In the genomic region with DNA sequence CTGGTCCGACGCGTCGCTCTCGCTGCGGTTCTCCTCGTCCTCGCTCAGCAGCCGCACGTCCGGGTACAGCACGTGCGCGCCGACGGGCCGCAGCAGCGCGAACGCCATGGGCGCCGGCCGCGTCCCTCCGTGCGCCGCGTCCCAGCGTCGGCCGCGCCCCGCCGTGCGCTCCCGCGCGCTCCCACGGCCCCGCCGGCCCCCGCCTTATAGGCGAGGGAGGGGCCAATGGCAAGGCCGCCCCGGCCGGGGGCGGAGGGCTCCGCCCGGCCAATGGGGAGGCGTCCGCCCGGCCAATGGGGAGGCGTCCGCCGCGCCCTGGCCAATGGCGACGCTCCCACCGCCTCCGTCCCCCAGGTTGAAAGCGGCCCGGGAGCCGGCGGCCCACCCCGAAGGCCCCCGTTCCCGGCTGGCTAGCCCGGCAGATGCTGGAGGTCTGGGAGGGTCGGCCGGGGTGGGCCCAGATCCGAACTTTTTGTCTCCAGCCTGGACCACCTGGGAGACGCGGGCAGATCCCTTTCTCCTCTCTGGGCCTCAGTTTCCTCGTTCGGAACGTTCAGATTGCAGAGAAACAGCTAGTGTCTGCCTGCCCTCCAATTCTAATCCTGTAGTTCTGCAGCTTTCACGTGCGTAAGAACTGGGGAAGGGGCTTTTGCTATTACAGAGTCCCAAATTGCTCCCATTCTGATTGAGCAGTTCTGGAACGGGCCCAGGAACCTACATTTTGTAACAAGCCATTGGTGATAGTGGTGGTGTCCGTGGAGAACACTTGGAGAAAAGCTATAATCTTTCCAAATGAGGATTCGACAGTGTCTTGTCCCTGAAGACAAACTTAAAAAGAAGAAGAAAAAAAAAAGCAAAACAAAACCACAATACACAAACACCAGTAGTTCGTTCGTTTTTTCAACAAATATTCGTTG, we compare ENCODE assay signal across 8 cellular contexts. TPM values are rescaled to one million over a fixed set of nuclear protein-coding genes. Genes with fewer than 3 reads are reported as not detected.
DNase-seq lines count a peak whose midpoint lies in the region; ATAC-seq, FAIRE-seq and TF ChIP-seq lines count a peak whose summit lies in the region.

A gene with protein sequence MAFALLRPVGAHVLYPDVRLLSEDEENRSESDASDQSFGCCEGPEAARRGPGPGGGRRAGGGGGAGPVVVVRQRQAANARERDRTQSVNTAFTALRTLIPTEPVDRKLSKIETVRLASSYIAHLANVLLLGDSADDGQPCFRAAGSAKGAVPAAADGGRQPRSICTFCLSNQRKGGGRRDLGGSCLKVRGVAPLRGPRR (minus strand): TSS at position 180 of the 917 bp plus-strand sequence. CDS start 72 bp downstream, at position 108.

- no peak within 1 kb of the TSS for H2AK5ac ChIP-seq in H9 (ENCODE audit: insufficient read length, low read length)

- H2BK15ac ChIP-seq in H9 (ENCODE audit: low read depth, low read length) = no peak within 1 kb of the TSS

- WGBS in H9 (ENCODE audit: extremely low coverage, insufficient read length, low lambda C conversion rate) = no CpG with 5 or more reads among the region's 84 CpGs

- peak within 1 kb of the TSS; percentile 84 for H3K14ac ChIP-seq in H9 (ENCODE audit: insufficient read depth, low read length)

- FAIRE-seq in frontal cortex (lab: Jason Lieb, UNC) = no peak

- peaks cover 7 to 35% of the 10 kb centered on the region in 2 experiments for H3K4me1 Mint-ChIP-seq in H9

- no peak within 1 kb of the TSS for H2BK120ac ChIP-seq in H9 (ENCODE audit: low read depth, low read length, poor library complexity, severe bottlenecking)

- no peak for ATAC-seq in GM19023 (IDR thresholded peaks at IDR 0.05; ENCODE audit: unreplicated experiment)
- ATAC-seq in HG02759 (IDR thresholded peaks at IDR 0.05; ENCODE audit: unreplicated experiment) = no peak
- ATAC-seq in HG03460 (IDR thresholded peaks at IDR 0.05; ENCODE audit: unreplicated experiment) = no peak
- no peak for ATAC-seq in GM19351 (IDR thresholded peaks at IDR 0.05; ENCODE audit: unreplicated experiment)

- H3K79me1 ChIP-seq in H9 (ENCODE audit: insufficient read depth, low read depth, low read length, poor library complexity, severe bottlenecking) = no peaks in the 10 kb centered on the region

- no peak within 1 kb of the TSS for H4K91ac ChIP-seq in H9 (ENCODE audit: insufficient read length, low read depth, low read length)

- H3K36me3 Mint-ChIP-seq in H9 (ENCODE audit: insufficient read depth in 1 of 3, low read depth in 3 of 3) = 0 out of 7 replicates have a peak, but pooled peaks cover 0 to 2% (median 0%) of the 10 kb centered on the region in 3 experiments

- no peak within 1 kb of the TSS for H3K4ac ChIP-seq in H9 (ENCODE audit: low read depth, low read length)

- peaks cover 3% of the 10 kb centered on the region for H4K20me1 ChIP-seq in H9 (ENCODE audit: control insufficient read depth, insufficient read depth, insufficient read length)

- H3K27ac Mint-ChIP-seq in H9 = no peak within 1 kb of the TSS; a peak in 1 of 7 replicates

- H3K23ac ChIP-seq in H9 (ENCODE audit: insufficient read length, low read depth, low read length) = no peak within 1 kb of the TSS

- peaks cover 8% of the 10 kb centered on the region for H3K23me2 ChIP-seq in H9 (ENCODE audit: insufficient read length, low read depth, low read length, poor library complexity, severe bottlenecking)

- H3K9ac ChIP-seq in H9 (ENCODE audit: extremely low read depth, insufficient read length, low read length) = no peak within 1 kb of the TSS

- H3K18ac ChIP-seq in H9 (ENCODE audit: insufficient read length, low read depth, low read length) = no peak within 1 kb of the TSS

- no peak within 1 kb of the TSS for H3T11ph ChIP-seq in H9 (ENCODE audit: low read length)

- no peak within 1 kb of the TSS for H2BK20ac ChIP-seq in H9 (ENCODE audit: low read depth, low read length, poor library complexity, severe bottlenecking)

- H3K27me3 ChIP-seq in H9 (ENCODE audit: insufficient read depth, low read length) = peaks cover 12% of the 10 kb centered on the region; the same call in 1 of the 2 replicates

- H3K9me3 Mint-ChIP-seq in H9 = no peaks in the 10 kb centered on the region

- no peak within 1 kb of the TSS for H3K27ac ChIP-seq in H9 (ENCODE audit: insufficient read length, low read depth, low read length)

- no peak within 1 kb of the TSS for H3K56ac ChIP-seq in H9 (ENCODE audit: insufficient read length, low read depth, low read length)

- no peak for TF ChIP-seq CTCF in H9 (conservative IDR thresholded peaks at IDR 0.05)

- no peak within 1 kb of the TSS for H4K8ac ChIP-seq in H9 (replicated peaks; ENCODE audit: insufficient read length, low read depth, low read length)

- H2BK12ac ChIP-seq in H9 (ENCODE audit: insufficient read length, low read depth, low read length) = no peak within 1 kb of the TSS

- no peaks in the 10 kb centered on the region for H3K79me2 ChIP-seq in H9 (ENCODE audit: insufficient read depth, low read length)

- H3K4me1 ChIP-seq in H9 (ENCODE audit: insufficient read depth, low read length) = no peaks in the 10 kb centered on the region

- H2BK5ac ChIP-seq in H9 (ENCODE audit: insufficient read length, low read length) = no peak within 1 kb of the TSS

- H3K27me3 Mint-ChIP-seq in H9 (ENCODE audit: low read depth) = peaks cover 54% of the 10 kb centered on the region

- H4K5ac ChIP-seq in H9 (ENCODE audit: insufficient read length, low read depth, low read length) = no peak within 1 kb of the TSS

- H3K4me3 Mint-ChIP-seq in H9 = peak within 1 kb of the TSS; percentile 55 to 83

- no peak within 1 kb of the TSS for H2AFZ ChIP-seq in H9 (ENCODE audit: low read length)

- H3K9me3 ChIP-seq in H9 (ENCODE audit: control insufficient read depth, low read depth, low read length) = no peaks in the 10 kb centered on the region

- H3K4me2 ChIP-seq in H9 (ENCODE audit: insufficient read depth, insufficient read length, low read length) = peak within 1 kb of the TSS; percentile 71

- peak; percentile 72 for DNase-seq in H9
- DNase-seq in SK-N-DZ (ENCODE audit: low spot score) = peak; percentile 58
- DNase-seq in frontal cortex (ENCODE audit: low spot score in 2 of 2) = peak; percentile 81 to 89
- DNase-seq in retina = peak; percentile 67

RNA-seq across cellular contexts. Expression of the gene that starts here (rescaled TPM):
- total RNA-seq in H9 (2021) = 2.0 and 2.7 TPM in 2 replicates
- 1.3 and 1.7 TPM in 2 replicates for polyA plus RNA-seq in SK-N-DZ (2014; cell fraction: cytosol; rRNA removed)
- 0.96 and 2.2 TPM in 2 replicates for polyA plus RNA-seq in SK-N-DZ (2014; cell fraction: nucleus; rRNA removed)
- total RNA-seq in frontal cortex = under 0.01 TPM

Comparison
In these comparisons a context has a peak if more than half of its experiments do, and no peak if none do; other contexts are left out.
1. Peak in DNase-seq in frontal cortex; RNA of the gene not detected or under 1 TPM.